Comparison of ENCODE assay signal across 8 cellular contexts in the genomic region with DNA sequence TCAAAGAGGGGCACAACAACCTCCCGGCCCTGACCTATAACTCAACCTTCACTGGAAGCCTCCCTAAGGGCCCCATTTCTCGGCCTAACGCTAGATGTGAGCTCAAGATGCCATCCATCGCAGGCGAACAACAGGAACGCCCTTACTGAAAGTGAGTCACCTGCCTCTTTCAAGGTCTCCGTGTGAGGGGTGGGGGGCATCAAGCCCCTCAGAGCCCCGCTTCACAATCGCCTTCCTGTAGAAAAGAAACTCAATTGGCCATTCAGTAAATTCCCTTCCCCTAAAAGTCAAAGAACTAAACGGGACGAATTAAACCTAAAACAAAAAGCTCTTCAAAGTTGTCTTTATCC. TPM values are rescaled to one million over a fixed set of nuclear protein-coding genes. Genes with fewer than 3 reads are reported as not detected.
DNase-seq lines count a peak whose midpoint lies in the region; ATAC-seq and TF ChIP-seq lines count a peak whose summit lies in the region.

No MANE protein-coding gene starts in this region.

- intact Hi-C loops in colonic mucosa (cut with DNase I) (no loop called here), right lobe of liver (cut with DNase I) (no loop called here)

- DNase-seq in EH (ENCODE audit: low read depth) (peak; percentile 57), HS-27A (ENCODE audit: low read depth) (peak; percentile 20), colonic mucosa (peak; percentile 44), right lobe of liver (no peak), NCI-H226 (no peak)
- DNase-seq in activated CD4-positive, CD25-positive, alpha-beta regulatory T cell treated with anti-CD3 and anti-CD28 coated beads, Interleukin-2, amount 50 U/mL, for 72 hours, result peak; percentile 46
- peak; percentile 12 to 23 (median 21) for DNase-seq in stimulated activated CD4-positive, alpha-beta T cell treated with anti-CD3 and anti-CD28 coated beads, TNF-alpha, amount 100 ng/mL, for 48 hours (ENCODE audit: low read depth in 3 of 3)
- no peak for DNase-seq in effector CD8-positive, alpha-beta T cell (lab: John Stamatoyannopoulos, UW)

- ATAC-seq in right lobe of liver, result peak; percentile 14 to 33 (median 24)

- peak overlapping the region; percentile 78 to 94 for H3K9ac ChIP-seq in colonic mucosa (ENCODE audit: low read depth in 2 of 2, low read length in 2 of 2)

- H3K36me3 ChIP-seq in colonic mucosa (no peaks in the 10 kb centered on the region), right lobe of liver (no peaks in the 10 kb centered on the region)

- TF ChIP-seq CTCF in colonic mucosa (IDR thresholded peaks at IDR 0.05) (no peak), right lobe of liver (IDR thresholded peaks at IDR 0.05) (no peak)

- H3K4me1 ChIP-seq in colonic mucosa (peaks cover 11% of the 10 kb centered on the region), right lobe of liver (peaks cover 0 to 16% (median 0%) of the 10 kb centered on the region in 4 donors)

- H3K9me3 ChIP-seq in colonic mucosa, result no peaks in the 10 kb centered on the region
- peaks cover 0 to 5% (median 0%) of the 10 kb centered on the region in 4 donors for H3K9me3 ChIP-seq in right lobe of liver

- H3K27me3 ChIP-seq in colonic mucosa (no peaks in the 10 kb centered on the region), right lobe of liver (no peaks in the 10 kb centered on the region)

- TF ChIP-seq POLR2A in right lobe of liver (IDR thresholded peaks at IDR 0.05), result no peak

- peak overlapping the region; percentile 61 for H3K4me3 ChIP-seq in colonic mucosa
- peak overlapping the region; percentile 66 to 88 (median 82) for H3K4me3 ChIP-seq in right lobe of liver

- H3K27ac ChIP-seq in colonic mucosa (peak overlapping the region; percentile 87), right lobe of liver (peak overlapping the region; percentile 88 to 93 (median 90))

- WGBS in right lobe of liver (ENCODE audit: insufficient coverage, low coverage, low lambda C conversion rate, missing lambda C conversion rate), result 0% methylated on average over 11 of the region's 11 CpGs

RNA-seq across cellular contexts. Expression of a gene that starts 0.7 kb away (rescaled TPM):
- 10 to 100 TPM; 14.8 to 16.1 TPM for total RNA-seq in colonic mucosa
- total RNA-seq in right lobe of liver, result 1 to 10 TPM; 4.6 to 8.0 (median 6.7) TPM

RNA-seq across cellular contexts. Expression of a gene that starts 45.9 kb away (rescaled TPM):
- total RNA-seq in colonic mucosa, result 10 to 100 TPM; 14.6 to 19.3 TPM
- 10 to 100 TPM; 12.6 to 22.1 (median 16.2) TPM for total RNA-seq in right lobe of liver

RNA-seq across cellular contexts. Expression of a gene that starts 48.1 kb away (rescaled TPM):
- total RNA-seq in colonic mucosa (10 to 100 TPM; 13.4 to 14.3 TPM), right lobe of liver (10 to 100 TPM in 1 of 6 experiments, 1 to 10 TPM in 5; 6.7 to 10.4 (median 7.6) TPM)

Comparison
In these comparisons a context has a peak if more than half of its experiments do, and no peak if none do; other contexts are left out.
1. DNase-seq: peak in EH (single experiment), HS-27A (single experiment), activated CD4-positive, CD25-positive, alpha-beta regulatory T cell treated with anti-CD3 and anti-CD28 coated beads, Interleukin-2, amount 50 U/mL, for 72 hours (single experiment), colonic mucosa (single experiment) and stimulated activated CD4-positive, alpha-beta T cell treated with anti-CD3 and anti-CD28 coated beads, TNF-alpha, amount 100 ng/mL, for 48 hours (3 of 3); none in right lobe of liver (0 of 3), NCI-H226 (single experiment) and effector CD8-positive, alpha-beta T cell (single experiment).